In genomic region chr6:133377219-133377618, GRCh38 we compare ENCODE assay signal across 19 cellular contexts.
"Had no signal": no experiment of that assay in that cellular context is flagged by ENCODE, and none has a peak within 500 bp of the region (broad histone marks: within the 10 kb centered on the region; RNA-seq: fewer than 3 reads in every experiment).

No MANE protein-coding gene starts in this region.

- H3K36me3 ChIP-seq: esophagus muscularis mucosa, right lobe of liver, transverse colon had no signal

- H2AFZ ChIP-seq: parathyroid adenoma had no signal

- H3K4me1 ChIP-seq: parathyroid adenoma, right lobe of liver, transverse colon had no signal

- H3K9me3 ChIP-seq: esophagus muscularis mucosa, right lobe of liver, transverse colon had no signal

- ATAC-seq: right lobe of liver; stimulated activated memory B cell treated with anti-CD40 and anti-IgM and Interleukin-4, amounts not matched to agents 10 μg/mL and 1 μg/mL and 100 μg/mL, for 72 hours had no signal

- H3K79me2 ChIP-seq: parathyroid adenoma had no signal

- H3K9ac ChIP-seq: parathyroid adenoma had no signal

- H3K4me3 ChIP-seq: coronary artery, esophagus muscularis mucosa, right lobe of liver, transverse colon had no signal

- H3K27ac ChIP-seq: coronary artery, esophagus muscularis mucosa, parathyroid adenoma, right lobe of liver, transverse colon had no signal

- H3K27me3 ChIP-seq: esophagus muscularis mucosa, right lobe of liver, transverse colon had no signal

- DNase-seq: activated CD4-positive, alpha-beta memory T cell treated with anti-CD3 and anti-CD28 coated beads for 36 hours; activated CD4-positive, alpha-beta T cell treated with anti-CD3 and anti-CD28 coated beads for 48 hours; activated effector memory CD4-positive, alpha-beta T cell treated with Interleukin-2 at 50 U/mL for 16 hours; activated naive CD4-positive, alpha-beta T cell treated with anti-CD3 and anti-CD28 coated beads for 36 hours; activated naive CD8-positive, alpha-beta T cell treated with anti-CD3 and anti-CD28 coated beads, Interleukin-2, amount 10 ng/mL, durations not matched to agents 7 days and 5 days; activated T-cell treated with anti-CD3 and anti-CD28 coated beads, Interleukin-2, amount 50 U/mL, for 48 hours; amniotic stem cell; head of caudate nucleus; hypothalamus; nephron progenitor cell; right lobe of liver; small intestine; stimulated activated CD4-positive, alpha-beta T cell treated with anti-CD3 and anti-CD28 coated beads, Interleukin-15, amount 100 ng/mL, for 24 hours; T1000; transverse colon had no signal
